Comparison of ENCODE assay signal across 8 cellular contexts in the genomic region with DNA sequence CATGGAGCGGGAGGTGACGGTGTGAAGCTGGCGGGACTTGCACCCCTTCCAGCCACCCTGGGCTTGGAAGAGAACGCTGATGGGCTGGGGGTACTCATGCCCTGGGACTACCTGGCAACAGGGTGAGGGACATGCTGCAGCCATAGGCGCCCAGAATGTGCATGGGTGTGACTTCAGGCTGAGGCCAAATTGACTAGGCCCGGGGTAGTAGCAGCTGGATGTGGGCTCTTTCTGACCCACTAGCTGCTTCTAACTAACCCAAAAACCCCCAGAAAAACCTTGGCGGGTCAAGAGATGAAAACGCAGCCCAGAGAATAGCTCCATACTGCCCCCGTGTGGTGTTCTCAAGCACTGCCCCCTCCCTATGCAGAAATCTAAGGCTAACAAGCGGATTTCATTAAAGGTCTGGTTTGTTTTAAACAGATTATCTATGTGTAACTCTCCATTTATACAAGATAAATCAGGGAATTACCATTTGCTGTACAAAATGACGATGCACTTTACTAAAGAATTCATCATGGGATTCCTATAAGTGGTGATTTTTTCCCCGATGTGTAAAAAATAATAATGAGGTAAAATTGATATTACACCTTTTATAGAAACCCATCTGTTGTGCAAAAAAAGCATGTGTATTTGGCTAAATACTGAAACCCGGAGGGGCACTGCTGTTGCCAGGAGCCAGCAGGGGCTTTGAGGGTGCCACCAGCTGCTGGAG. TPM values are rescaled to one million over a fixed set of nuclear protein-coding genes. Genes with fewer than 3 reads are reported as not detected.
DNase-seq lines count a peak whose midpoint lies in the region; ATAC-seq, FAIRE-seq and TF ChIP-seq lines count a peak whose summit lies in the region.
"Had no signal": no experiment of that assay in that cellular context is flagged by ENCODE, and none has a peak within 500 bp of the region (broad histone marks: within the 10 kb centered on the region; RNA-seq: fewer than 3 reads in every experiment).

No MANE protein-coding gene starts in this region.

- peaks cover 1% of the 10 kb centered on the region for H3K36me3 Mint-ChIP-seq in IgD-negative memory B cell
- H3K36me3 Mint-ChIP-seq in T-cell = no peaks in the 10 kb centered on the region

- H3K27ac Mint-ChIP-seq in IgD-negative memory B cell (peak overlapping the region in 2 of 3 donors; percentile 75 to 90), T-cell (no peak overlapping the region)

- H3K27me3 Mint-ChIP-seq in IgD-negative memory B cell = peaks cover 33% of the 10 kb centered on the region
- H3K27me3 Mint-ChIP-seq in T-cell = peaks cover 15 to 23% of the 10 kb centered on the region in 2 donors

- peak; percentile 94 for TF ChIP-seq CTCF in brain microvascular endothelial cell (IDR thresholded peaks at IDR 0.05; ENCODE audit: low read depth, low read length, missing control alignments)
- TF ChIP-seq CTCF in kidney (IDR thresholded peaks at IDR 0.05; ENCODE audit: borderline replicate concordance, extremely low read depth, insufficient read depth) = peak; percentile 59

- DNase-seq in Daoy (ENCODE audit: low read depth) (peak; percentile 74), T-cell (peak in 22 of 34 experiments; percentile 30 to 56 (median 48)), brain microvascular endothelial cell (peak; percentile 52), kidney (peak; percentile 60)
- peak; percentile 81 for DNase-seq in stimulated activated CD8-positive, alpha-beta memory T cell treated with anti-CD3 and anti-CD28 coated beads, Interleukin-4, amount 100 ng/mL, for 48 hours

- intact Hi-C loops in kidney (cut with DNase I) = loop anchor here (10.0 kb wide), 1 partner anchor 60 kb away; no protein-coding TSS in a partner anchor

- peak; percentile 11 for FAIRE-seq in kidney (lab: Jason Lieb, UNC)

- H3K27me3 ChIP-seq in brain microvascular endothelial cell (replicated peaks) = no peaks in the 10 kb centered on the region

- peaks cover 10 to 37% of the 10 kb centered on the region in 2 donors for H3K4me1 ChIP-seq in kidney (ENCODE audit: control insufficient read depth in 1 of 2, insufficient read depth in 1 of 2, low read depth in 1 of 2, low read length in 2 of 2)

- peak overlapping the region; percentile 57 to 91 (median 60) for H3K4me3 Mint-ChIP-seq in IgD-negative memory B cell
- H3K4me3 Mint-ChIP-seq in T-cell = peak overlapping the region; percentile 65 to 87 (median 72)

- H3K36me3 ChIP-seq in brain microvascular endothelial cell (replicated peaks) (peaks cover 26% of the 10 kb centered on the region), kidney (ENCODE audit: control insufficient read depth in 1 of 2, insufficient read depth in 2 of 2, low read length in 2 of 2) (peaks cover 0 to 6% of the 10 kb centered on the region in 2 donors)

- H3K9ac ChIP-seq in kidney (ENCODE audit: low read length in 2 of 2) = no peak overlapping the region

- CTCF ChIA-PET in T-cell (lab: Charles Lee) = interaction anchor here (0.5 to 2.7 kb wide), 19 partner anchors 10 to 804 kb away, joined by 3 to 51 read pairs (median 3); partner anchors contain the start of genes ABCF2 (in 2 of the 2), ABCB8 (in 1 of the 2) and CHPF2 (in 1 of the 2)

- H3K4me1 Mint-ChIP-seq in IgD-negative memory B cell (peaks cover 15 to 19% (median 15%) of the 10 kb centered on the region in 3 donors), T-cell (peaks cover 37 to 50% (median 45%) of the 10 kb centered on the region in 3 donors)

- H3K9me3 ChIP-seq in kidney (ENCODE audit: control insufficient read depth in 1 of 2, low read length in 2 of 2) = no peaks in the 10 kb centered on the region

- H3K9me3 Mint-ChIP-seq in IgD-negative memory B cell (no peaks in the 10 kb centered on the region), T-cell (no peaks in the 10 kb centered on the region)

- in situ Hi-C loops in brain microvascular endothelial cell (cut with HindIII; ENCODE audit: low pct_ligation_motif_present, low sequenced_read_pairs) = no loop called here

- H3K27ac ChIP-seq in brain microvascular endothelial cell = no peak overlapping the region
- H3K27ac ChIP-seq in kidney (ENCODE audit: low read depth in 2 of 2, low read length in 2 of 2) = no peak overlapping the region

- H3K4me3 ChIP-seq in brain microvascular endothelial cell (ENCODE audit: low read depth, low read length) (no peak overlapping the region), kidney (ENCODE audit: low read length in 2 of 2) (no peak overlapping the region)

- POLR2A ChIA-PET in T-cell (lab: Charles Lee) = interaction anchor here in 1 of 2 donors (0.5 to 0.7 kb wide), 2 partner anchors 17 to 72 kb away, joined by 3 to 4 read pairs; partner anchors contain the start of gene ABCF2

- no peak for ATAC-seq in T-cell (replicated peaks in 1 of 4)
- ATAC-seq in GM18498 (IDR thresholded peaks at IDR 0.05; ENCODE audit: unreplicated experiment) = no peak

RNA-seq across cellular contexts. Expression of gene SMARCD3, which starts 4.2 kb away (rescaled TPM):
- 25.6 and 29.9 TPM in 2 replicates for total RNA-seq in Daoy (2014; rRNA removed; shearing (Covaris generic))
- polyA plus RNA-seq in IgD-negative memory B cell (1.1 TPM), kidney (ENCODE audit: insufficient read depth, low read depth, low replicate concordance) (46.4 TPM)
- total RNA-seq in T-cell (10 to 100 TPM in 2 of 5 donors, 1 to 10 TPM in 3; 6.3 to 28.5 (median 9.1) TPM), kidney (52.5 TPM)

RNA-seq across cellular contexts. Expression of gene CHPF2, which starts 12.0 kb away (rescaled TPM):
- 38.3 and 43.5 TPM in 2 replicates for total RNA-seq in Daoy (2014; rRNA removed; shearing (Covaris generic))
- polyA plus RNA-seq in IgD-negative memory B cell (25.4 TPM), kidney (ENCODE audit: insufficient read depth, low read depth, low replicate concordance) (15.6 TPM)
- total RNA-seq in T-cell (10 to 100 TPM; 34.2 to 66.1 (median 64.1) TPM), kidney (45.2 TPM)

RNA-seq across cellular contexts. Expression of gene ABCF2, which starts 17.3 kb away (rescaled TPM):
- total RNA-seq in Daoy (2014; rRNA removed; shearing (Covaris generic)) = 116 and 126 TPM in 2 replicates
- polyA plus RNA-seq in IgD-negative memory B cell (34.2 TPM), kidney (ENCODE audit: insufficient read depth, low read depth, low replicate concordance) (22.5 TPM)
- total RNA-seq in T-cell (10 to 100 TPM; 22.9 to 39.7 (median 38.8) TPM), kidney (30.8 TPM)

RNA-seq across cellular contexts. Expression of gene H2BK1, which starts 34.0 kb away (rescaled TPM):
- not detected in 2 replicates for total RNA-seq in Daoy (2014; rRNA removed; shearing (Covaris generic))
- not detected for polyA plus RNA-seq in IgD-negative memory B cell
- 1 to 10 TPM; 3.1 to 7.7 (median 5.1) TPM for total RNA-seq in T-cell
- total RNA-seq in kidney = not detected
- polyA plus RNA-seq in kidney (ENCODE audit: insufficient read depth, low read depth, low replicate concordance) = not detected
- polyA plus RNA-seq: adipose tissue had no signal

RNA-seq across cellular contexts. Expression of gene ASB10, which starts 57.3 kb away (rescaled TPM):
- total RNA-seq in Daoy (2014; rRNA removed; shearing (Covaris generic)) = not detected in 2 replicates
- not detected for polyA plus RNA-seq in IgD-negative memory B cell
- total RNA-seq in T-cell = not detected
- total RNA-seq in kidney = not detected
- 0.22 TPM for polyA plus RNA-seq in kidney (ENCODE audit: insufficient read depth, low read depth, low replicate concordance)
- polyA plus RNA-seq: adipose tissue had no signal

Comparison
In these comparisons a context has a peak if more than half of its experiments do, and no peak if none do; other contexts are left out.
1. H3K27ac Mint-ChIP-seq: peak in IgD-negative memory B cell (2 of 3); none in T-cell (0 of 2).
2. Peak in every context shown above with its lines, with median percentiles within 50 percentile points of each other: DNase-seq.